In the genomic region with DNA sequence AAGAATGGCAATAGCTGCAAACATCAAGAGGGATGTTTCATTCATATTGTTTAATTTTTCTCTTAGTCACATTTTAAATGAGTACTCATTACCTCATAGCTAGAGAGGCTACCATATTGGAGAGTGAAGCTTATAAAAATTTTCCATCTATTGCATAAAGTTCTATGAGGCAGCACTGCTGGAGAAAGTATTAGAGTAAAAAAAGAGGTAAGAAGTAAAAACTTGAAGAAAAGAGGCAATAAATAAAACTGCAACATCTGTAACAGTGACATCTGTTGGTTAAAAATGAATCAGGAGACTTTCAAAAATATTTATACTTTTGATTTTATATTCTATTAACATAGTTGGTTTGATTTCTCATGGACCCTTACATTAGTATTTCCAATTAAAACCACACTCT, we compare ENCODE assay signal across 1 cellular context.
TF ChIP-seq lines count a peak whose summit lies in the region.

No MANE protein-coding gene starts in this region.

TF ChIP-seq in SK-N-SH, 30 proteins besides CTCF, POLR2A, EP300 and RAD21 (continued from another document):
- TF ChIP-seq, protein P1, sequence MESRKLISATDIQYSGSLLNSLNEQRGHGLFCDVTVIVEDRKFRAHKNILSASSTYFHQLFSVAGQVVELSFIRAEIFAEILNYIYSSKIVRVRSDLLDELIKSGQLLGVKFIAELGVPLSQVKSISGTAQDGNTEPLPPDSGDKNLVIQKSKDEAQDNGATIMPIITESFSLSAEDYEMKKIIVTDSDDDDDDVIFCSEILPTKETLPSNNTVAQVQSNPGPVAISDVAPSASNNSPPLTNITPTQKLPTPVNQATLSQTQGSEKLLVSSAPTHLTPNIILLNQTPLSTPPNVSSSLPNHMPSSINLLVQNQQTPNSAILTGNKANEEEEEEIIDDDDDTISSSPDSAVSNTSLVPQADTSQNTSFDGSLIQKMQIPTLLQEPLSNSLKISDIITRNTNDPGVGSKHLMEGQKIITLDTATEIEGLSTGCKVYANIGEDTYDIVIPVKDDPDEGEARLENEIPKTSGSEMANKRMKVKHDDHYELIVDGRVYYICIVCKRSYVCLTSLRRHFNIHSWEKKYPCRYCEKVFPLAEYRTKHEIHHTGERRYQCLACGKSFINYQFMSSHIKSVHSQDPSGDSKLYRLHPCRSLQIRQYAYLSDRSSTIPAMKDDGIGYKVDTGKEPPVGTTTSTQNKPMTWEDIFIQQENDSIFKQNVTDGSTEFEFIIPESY (IDR thresholded peaks at IDR 0.05; ENCODE audit: borderline replicate concordance, low read depth): no peak
- TF ChIP-seq RFX5 (IDR thresholded peaks at IDR 0.05; ENCODE audit: low read length): no peak
- TF ChIP-seq, protein P2, sequence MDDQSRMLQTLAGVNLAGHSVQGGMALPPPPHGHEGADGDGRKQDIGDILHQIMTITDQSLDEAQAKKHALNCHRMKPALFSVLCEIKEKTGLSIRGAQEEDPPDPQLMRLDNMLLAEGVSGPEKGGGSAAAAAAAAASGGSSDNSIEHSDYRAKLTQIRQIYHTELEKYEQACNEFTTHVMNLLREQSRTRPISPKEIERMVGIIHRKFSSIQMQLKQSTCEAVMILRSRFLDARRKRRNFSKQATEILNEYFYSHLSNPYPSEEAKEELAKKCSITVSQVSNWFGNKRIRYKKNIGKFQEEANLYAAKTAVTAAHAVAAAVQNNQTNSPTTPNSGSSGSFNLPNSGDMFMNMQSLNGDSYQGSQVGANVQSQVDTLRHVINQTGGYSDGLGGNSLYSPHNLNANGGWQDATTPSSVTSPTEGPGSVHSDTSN (IDR thresholded peaks at IDR 0.05): no peak
- TF ChIP-seq, protein P3, sequence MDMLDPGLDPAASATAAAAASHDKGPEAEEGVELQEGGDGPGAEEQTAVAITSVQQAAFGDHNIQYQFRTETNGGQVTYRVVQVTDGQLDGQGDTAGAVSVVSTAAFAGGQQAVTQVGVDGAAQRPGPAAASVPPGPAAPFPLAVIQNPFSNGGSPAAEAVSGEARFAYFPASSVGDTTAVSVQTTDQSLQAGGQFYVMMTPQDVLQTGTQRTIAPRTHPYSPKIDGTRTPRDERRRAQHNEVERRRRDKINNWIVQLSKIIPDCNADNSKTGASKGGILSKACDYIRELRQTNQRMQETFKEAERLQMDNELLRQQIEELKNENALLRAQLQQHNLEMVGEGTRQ (IDR thresholded peaks at IDR 0.05; ENCODE audit: borderline replicate concordance, low read depth, low read length): no peak
